Comparison of ENCODE assay signal across 17 cellular contexts in genomic region chr6:89356644-89357043, GRCh38. TPM values are rescaled to one million over a fixed set of nuclear protein-coding genes. Genes with fewer than 3 reads are reported as not detected.
A peak's percentile ranks its signal among the peaks of the same experiment; 100 is the strongest.
DNase-seq lines count a peak whose midpoint lies in the region; ATAC-seq and TF ChIP-seq lines count a peak whose summit lies in the region.
"Had no signal": no experiment of that assay in that cellular context is flagged by ENCODE, and none has a peak within 500 bp of the region (broad histone marks: within the 10 kb centered on the region; RNA-seq: fewer than 3 reads in every experiment).

No MANE protein-coding gene starts in this region.

- DNase-seq in activated CD4-positive, alpha-beta T cell treated with anti-CD3 and anti-CD28 coated beads, Interleukin-2, amount 10 ng/mL, durations not matched to agents 7 days and 5 days, result no peak
- DNase-seq in activated CD4-positive, alpha-beta T cell treated with anti-CD3 and anti-CD28 coated beads for 4 hours, result no peak
- no peak for DNase-seq in activated CD8-positive, alpha-beta T cell treated with anti-CD3 and anti-CD28 coated beads for 36 hours
- no peak for DNase-seq in spleen
- no peak for DNase-seq in DMS153 (lab: John Stamatoyannopoulos, UW)
- no peak for DNase-seq in vagina (ENCODE audit: extremely low spot score in 2 of 2)
- DNase-seq in H4 (ENCODE audit: low spot score), result no peak
- DNase-seq: activated naive CD4-positive, alpha-beta T cell treated with anti-CD3 and anti-CD28 coated beads, Interleukin-2, amount 50 U/mL, for 16 hours; DMS79 treated with DMSO at 0.1 percent for 48 hours; NCI-H2081 treated with DMSO at 0.1 percent for 48 hours; SW 1271 had no signal

- no peaks in the 10 kb centered on the region for H3K27me3 Mint-ChIP-seq in activated CD4-positive, alpha-beta T cell treated with anti-CD3 and anti-CD28 coated beads, Interleukin-2, amount 10 ng/mL, durations not matched to agents 7 days and 5 days
- H3K27me3 Mint-ChIP-seq in activated CD8-positive, alpha-beta T cell treated with anti-CD3 and anti-CD28 coated beads for 36 hours, result no peaks in the 10 kb centered on the region
- H3K27me3 Mint-ChIP-seq: progenitor cell of endocrine pancreas had no signal

- peaks cover 67% of the 10 kb centered on the region for H3K4me1 Mint-ChIP-seq in activated CD4-positive, alpha-beta T cell treated with anti-CD3 and anti-CD28 coated beads, Interleukin-2, amount 10 ng/mL, durations not matched to agents 7 days and 5 days
- peaks cover 58% of the 10 kb centered on the region for H3K4me1 Mint-ChIP-seq in activated CD8-positive, alpha-beta T cell treated with anti-CD3 and anti-CD28 coated beads for 36 hours (ENCODE audit: low read depth)

- H3K4me1 ChIP-seq in KMS-11 (ENCODE audit: low read depth, poor library complexity, severe bottlenecking), result peaks cover 82% of the 10 kb centered on the region
- H3K4me1 ChIP-seq in spleen, result peaks cover 16 to 83% (median 48%) of the 10 kb centered on the region in 6 donors
- peaks cover 10% of the 10 kb centered on the region for H3K4me1 ChIP-seq in vagina

- peak overlapping the region; percentile 91 for H3K27ac Mint-ChIP-seq in activated CD4-positive, alpha-beta T cell treated with anti-CD3 and anti-CD28 coated beads, Interleukin-2, amount 10 ng/mL, durations not matched to agents 7 days and 5 days
- peak overlapping the region; percentile 94 for H3K27ac Mint-ChIP-seq in activated CD8-positive, alpha-beta T cell treated with anti-CD3 and anti-CD28 coated beads for 36 hours
- H3K27ac Mint-ChIP-seq: progenitor cell of endocrine pancreas had no signal

- TF ChIP-seq CTCF in KMS-11 (conservative IDR thresholded peaks at IDR 0.05; ENCODE audit: low read depth, low read length) (no peak), spleen (IDR thresholded peaks at IDR 0.05 in 8 of 11, conservative IDR thresholded peaks at IDR 0.05 in 3 of 11) (no peak), vagina (IDR thresholded peaks at IDR 0.05) (no peak)
- TF ChIP-seq CTCF in activated CD8-positive, alpha-beta T cell treated with anti-CD3 and anti-CD28 coated beads for 36 hours (IDR thresholded peaks at IDR 0.05), result no peak

- no peak for ATAC-seq in activated CD8-positive, alpha-beta T cell treated with anti-CD3 and anti-CD28 coated beads for 36 hours
- ATAC-seq: gastroesophageal sphincter had no signal

- H3K36me3 ChIP-seq in KMS-11 (ENCODE audit: insufficient read depth), result no peaks in the 10 kb centered on the region
- no peaks in the 10 kb centered on the region for H3K36me3 ChIP-seq in spleen
- no peaks in the 10 kb centered on the region for H3K36me3 ChIP-seq in vagina
- H3K36me3 ChIP-seq: cardiac muscle cell, gastroesophageal sphincter, HAP-1, transverse colon had no signal

- POLR2A ChIA-PET in activated CD4-positive, alpha-beta T cell treated with anti-CD3 and anti-CD28 coated beads, Interleukin-2, amount 10 ng/mL, durations not matched to agents 7 days and 5 days (lab: Charles Lee), result no interaction called here
- POLR2A ChIA-PET in activated CD8-positive, alpha-beta T cell treated with anti-CD3 and anti-CD28 coated beads for 36 hours (lab: Charles Lee), result interaction anchor here (0.6 to 1.9 kb wide), 5 partner anchors 7 to 19 kb away, joined by 3 to 6 read pairs (median 4); no protein-coding TSS in a partner anchor

- intact Hi-C loops in activated CD8-positive, alpha-beta T cell treated with anti-CD3 and anti-CD28 coated beads for 36 hours (cut with micrococcal nuclease), result loop anchor here (10.0 kb wide), 1 partner anchor 272 kb away; the partner anchor contains the start of gene PNRC1
- intact Hi-C loops in spleen (cut with DNase I; ENCODE audit: low total_unique reads) (no loop called here), vagina (cut with DNase I) (no loop called here)

- H3K4me2 ChIP-seq in KMS-11, result peak overlapping the region; percentile 97

- peaks cover 32% of the 10 kb centered on the region for H3K79me2 ChIP-seq in KMS-11 (ENCODE audit: insufficient read depth, low read depth)

- no peak overlapping the region for H3K4me3 ChIP-seq in KMS-11 (IDR thresholded peaks at IDR 0.05; ENCODE audit: insufficient read depth, low read depth, low read length)
- peak overlapping the region in 3 of 8 donors; percentile 19 to 56 (median 20) for H3K4me3 ChIP-seq in spleen
- no peak overlapping the region for H3K4me3 ChIP-seq in vagina
- H3K4me3 ChIP-seq: cardiac muscle cell, gastroesophageal sphincter, HAP-1, transverse colon had no signal

- no peak overlapping the region for H2AFZ ChIP-seq in KMS-11 (ENCODE audit: low read depth)

- CTCF ChIA-PET in activated CD4-positive, alpha-beta T cell treated with anti-CD3 and anti-CD28 coated beads, Interleukin-2, amount 10 ng/mL, durations not matched to agents 7 days and 5 days (lab: Charles Lee), result interaction anchor here (0.7 to 2.5 kb wide), 5 partner anchors 10 to 243 kb away, joined by 3 to 11 read pairs (median 4); no protein-coding TSS in a partner anchor
- CTCF ChIA-PET in activated CD8-positive, alpha-beta T cell treated with anti-CD3 and anti-CD28 coated beads for 36 hours (lab: Charles Lee), result interaction anchor here (0.9 to 9.6 kb wide), 7 partner anchors 10 to 284 kb away, joined by 3 to 82 read pairs (median 3); partner anchors contain the start of gene ANKRD6

- peaks cover 7% of the 10 kb centered on the region for H3K36me3 Mint-ChIP-seq in activated CD4-positive, alpha-beta T cell treated with anti-CD3 and anti-CD28 coated beads, Interleukin-2, amount 10 ng/mL, durations not matched to agents 7 days and 5 days (ENCODE audit: low read depth)
- no peaks in the 10 kb centered on the region for H3K36me3 Mint-ChIP-seq in activated CD8-positive, alpha-beta T cell treated with anti-CD3 and anti-CD28 coated beads for 36 hours (ENCODE audit: low read depth)

- no peaks in the 10 kb centered on the region for H4K20me1 ChIP-seq in KMS-11 (ENCODE audit: insufficient read depth)

- no peaks in the 10 kb centered on the region for H3K27me3 ChIP-seq in KMS-11 (ENCODE audit: insufficient read depth, low read depth)
- H3K27me3 ChIP-seq in spleen (replicated peaks in 1 of 7), result no peaks in the 10 kb centered on the region
- H3K27me3 ChIP-seq in vagina, result no peaks in the 10 kb centered on the region
- H3K27me3 ChIP-seq: cardiac muscle cell, gastroesophageal sphincter, transverse colon had no signal

- peak overlapping the region; percentile 56 for H3K9ac ChIP-seq in KMS-11

- no peak for TF ChIP-seq POLR2A in spleen (IDR thresholded peaks at IDR 0.05)
- no peak for TF ChIP-seq POLR2A in vagina (IDR thresholded peaks at IDR 0.05)

- peak overlapping the region; percentile 74 for H3K4me3 Mint-ChIP-seq in activated CD4-positive, alpha-beta T cell treated with anti-CD3 and anti-CD28 coated beads, Interleukin-2, amount 10 ng/mL, durations not matched to agents 7 days and 5 days
- H3K4me3 Mint-ChIP-seq in activated CD8-positive, alpha-beta T cell treated with anti-CD3 and anti-CD28 coated beads for 36 hours, result peak overlapping the region; percentile 75

- no peaks in the 10 kb centered on the region for H3K9me3 Mint-ChIP-seq in activated CD4-positive, alpha-beta T cell treated with anti-CD3 and anti-CD28 coated beads, Interleukin-2, amount 10 ng/mL, durations not matched to agents 7 days and 5 days
- H3K9me3 Mint-ChIP-seq in activated CD8-positive, alpha-beta T cell treated with anti-CD3 and anti-CD28 coated beads for 36 hours, result no peaks in the 10 kb centered on the region

- H3K9me3 ChIP-seq in spleen (no peaks in the 10 kb centered on the region), vagina (no peaks in the 10 kb centered on the region)
- H3K9me3 ChIP-seq: gastroesophageal sphincter, HAP-1, transverse colon had no signal

- H3K27ac ChIP-seq in KMS-11 (peak overlapping the region; percentile 87), spleen (peak overlapping the region; percentile 59 to 86 (median 76)), vagina (no peak overlapping the region)
- H3K27ac ChIP-seq: cardiac muscle cell, gastroesophageal sphincter had no signal

RNA-seq across cellular contexts. Expression of gene UBE2J1, which starts 4.1 kb away (rescaled TPM):
- total RNA-seq in activated CD4-positive, alpha-beta T cell treated with anti-CD3 and anti-CD28 coated beads, Interleukin-2, amount 10 ng/mL, durations not matched to agents 7 days and 5 days, result 10 to 100 TPM; 25.9 to 30.9 TPM
- total RNA-seq in activated CD8-positive, alpha-beta T cell treated with anti-CD3 and anti-CD28 coated beads for 36 hours, result 10 to 100 TPM; 23.2 to 24.6 TPM
- total RNA-seq in spleen (100 to 1,000 TPM in 1 of 7 donors, 10 to 100 TPM in 6; 69.7 to 115 (median 72.9) TPM), vagina (23.8 TPM)
- 10 to 100 TPM; 48.3 to 62.3 (median 49.2) TPM for polyA plus RNA-seq in spleen
- total RNA-seq in H4 (2014; rRNA removed; shearing (Covaris generic)), result 17.9 and 19.0 TPM in 2 replicates

RNA-seq across cellular contexts. Expression of gene GABRR2, which starts 41.5 kb away (rescaled TPM):
- under 1 TPM; 0.30 to 0.77 TPM for total RNA-seq in activated CD4-positive, alpha-beta T cell treated with anti-CD3 and anti-CD28 coated beads, Interleukin-2, amount 10 ng/mL, durations not matched to agents 7 days and 5 days
- total RNA-seq in activated CD8-positive, alpha-beta T cell treated with anti-CD3 and anti-CD28 coated beads for 36 hours, result under 1 TPM; 0.20 to 0.40 TPM
- total RNA-seq in spleen (10 to 100 TPM in 1 of 7 donors, 1 to 10 TPM in 6; 1.7 to 13.0 (median 4.9) TPM), vagina (1.5 TPM)
- under 1 TPM; 0.32 to 0.48 (median 0.33) TPM for polyA plus RNA-seq in spleen
- total RNA-seq in H4 (2014; rRNA removed; shearing (Covaris generic)), result 0.08 TPM in 1 of 2 replicates, not detected in the other

RNA-seq across cellular contexts. Expression of gene RRAGD, which starts 55.4 kb away (rescaled TPM):
- 1 to 10 TPM; 8.8 TPM for total RNA-seq in activated CD4-positive, alpha-beta T cell treated with anti-CD3 and anti-CD28 coated beads, Interleukin-2, amount 10 ng/mL, durations not matched to agents 7 days and 5 days
- 10 to 100 TPM; 19.7 to 22.1 TPM for total RNA-seq in activated CD8-positive, alpha-beta T cell treated with anti-CD3 and anti-CD28 coated beads for 36 hours
- total RNA-seq in spleen (10 to 100 TPM; 11.0 to 26.5 (median 18.5) TPM), vagina (6.4 TPM)
- polyA plus RNA-seq in spleen, result 1 to 10 TPM; 3.1 to 7.9 (median 4.6) TPM
- 28.8 and 35.0 TPM in 2 replicates for total RNA-seq in H4 (2014; rRNA removed; shearing (Covaris generic))
